In the genomic region with DNA sequence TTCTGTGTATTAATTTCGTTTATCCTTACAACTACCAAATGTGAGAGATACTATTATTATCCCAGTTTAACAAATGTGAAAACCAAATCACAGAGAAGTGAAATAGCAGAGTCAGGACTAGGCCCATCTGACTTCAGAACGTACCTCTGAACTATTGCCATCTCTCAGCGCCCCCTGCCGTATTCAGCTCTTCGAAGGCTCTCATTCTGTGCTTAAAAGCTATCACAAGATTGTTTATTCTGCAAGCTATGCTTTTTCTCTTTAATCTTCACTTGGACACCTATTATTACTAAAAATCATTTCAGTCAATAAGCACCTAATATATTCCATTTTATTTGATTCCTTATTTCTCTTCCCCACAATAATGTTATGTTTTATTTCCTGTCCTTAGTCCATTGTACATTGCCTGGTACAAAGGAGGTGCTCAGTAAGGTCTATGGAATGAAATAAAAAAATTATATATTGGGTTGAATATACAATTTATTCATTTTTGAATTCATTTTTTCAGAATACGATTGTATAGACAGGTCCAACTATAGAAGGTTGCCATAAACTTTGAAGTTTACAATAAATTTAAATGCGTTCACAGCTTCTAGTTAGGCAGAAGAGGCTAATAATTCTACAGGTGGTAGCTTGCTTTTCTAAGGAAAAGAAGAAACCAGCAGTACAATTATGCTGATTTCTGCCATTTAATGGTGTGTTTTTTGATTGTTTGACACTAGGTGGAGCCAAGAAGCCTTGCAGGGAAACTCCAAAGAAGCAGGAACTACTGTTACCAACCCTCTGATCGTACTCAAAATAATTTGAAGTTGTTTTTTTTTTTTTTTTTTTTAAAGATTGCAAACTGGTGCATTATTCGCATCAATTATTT, we compare ENCODE assay signal across 9 cellular contexts.
DNase-seq lines count a peak whose midpoint lies in the region; ATAC-seq and TF ChIP-seq lines count a peak whose summit lies in the region.
"Had no signal": no experiment of that assay in that cellular context is flagged by ENCODE, and none has a peak within 500 bp of the region (broad histone marks: within the 10 kb centered on the region; RNA-seq: fewer than 3 reads in every experiment).

No MANE protein-coding gene starts in this region.

- H3K36me3 ChIP-seq in SJCRH30 = no peaks in the 10 kb centered on the region

- H3K4me1 Mint-ChIP-seq in osteocyte (ENCODE audit: unreplicated experiment) = peaks cover 14% of the 10 kb centered on the region

- H3K36me3 Mint-ChIP-seq in osteocyte (ENCODE audit: unreplicated experiment) = no peaks in the 10 kb centered on the region

- peaks cover under 1% of the 10 kb centered on the region for H3K4me1 ChIP-seq in SJCRH30

- no peak overlapping the region for H3K4me3 Mint-ChIP-seq in osteocyte (ENCODE audit: unreplicated experiment)
- H3K4me3 Mint-ChIP-seq: T-helper 1 cell treated with Interleukin-12 subunit alpha and Interleukin-12 subunit beta and Interleukin-4 antibody, amounts not matched to agents 30 μg/mL and 1 μg/mL, for 36 hours had no signal

- H3K27ac ChIP-seq in SJCRH30 = no peak overlapping the region

- no peaks in the 10 kb centered on the region for H3K27me3 ChIP-seq in SJCRH30

- peak; percentile 33 for DNase-seq in D341Med (ENCODE audit: low spot score)
- peak; percentile 30 for DNase-seq in LNCaP clone FGC (ENCODE audit: low read depth)
- peak; percentile 56 to 73 for DNase-seq in SJCRH30
- no peak for DNase-seq in epithelial cell of proximal tubule (ENCODE audit: low read depth)
- no peak for DNase-seq in osteocyte (ENCODE audit: extremely low spot score, unreplicated experiment)
- no peak for DNase-seq in SK-N-DZ (ENCODE audit: low spot score)

- H3K9me3 Mint-ChIP-seq in osteocyte (ENCODE audit: unreplicated experiment) = peaks cover 6% of the 10 kb centered on the region
- H3K9me3 Mint-ChIP-seq: T-helper 1 cell treated with Interleukin-12 subunit alpha and Interleukin-12 subunit beta and Interleukin-4 antibody, amounts not matched to agents 30 μg/mL and 1 μg/mL, for 36 hours had no signal

- TF ChIP-seq CTCF in LNCaP clone FGC (IDR thresholded peaks at IDR 0.05; ENCODE audit: control insufficient read depth, extremely low read depth, insufficient read depth) = peak; percentile 74
- peak; percentile 75 for TF ChIP-seq CTCF in epithelial cell of proximal tubule (conservative IDR thresholded peaks at IDR 0.05; ENCODE audit: low read depth, low read length)
- peak; percentile 64 for TF ChIP-seq CTCF in osteocyte (IDR thresholded peaks at IDR 0.05)

- no peak overlapping the region for H3K27ac Mint-ChIP-seq in osteocyte (ENCODE audit: unreplicated experiment)
- H3K27ac Mint-ChIP-seq: T-helper 1 cell treated with Interleukin-12 subunit alpha and Interleukin-12 subunit beta and Interleukin-4 antibody, amounts not matched to agents 30 μg/mL and 1 μg/mL, for 36 hours had no signal

- H3K27me3 Mint-ChIP-seq in osteocyte (ENCODE audit: unreplicated experiment) = peaks cover 55% of the 10 kb centered on the region

- no peak overlapping the region for H3K4me3 ChIP-seq in LNCaP clone FGC (ENCODE audit: low read depth, low read length)
- H3K4me3 ChIP-seq in SJCRH30 = no peak overlapping the region
- H3K4me3 ChIP-seq in epithelial cell of proximal tubule (ENCODE audit: low read depth, low read length) = no peak overlapping the region

- ATAC-seq in GM18907 (IDR thresholded peaks at IDR 0.05; ENCODE audit: unreplicated experiment) = peak; percentile 59
- ATAC-seq in HG03139 (IDR thresholded peaks at IDR 0.05; ENCODE audit: unreplicated experiment) = no peak

- no peaks in the 10 kb centered on the region for H3K9me3 ChIP-seq in SJCRH30 (replicated peaks)

Comparison
In these comparisons a context has a peak if more than half of its experiments do, and no peak if none do; other contexts are left out.
1. DNase-seq: peak in D341Med (single experiment), LNCaP clone FGC (single experiment) and SJCRH30 (2 of 2); none in epithelial cell of proximal tubule (single experiment), osteocyte (single experiment) and SK-N-DZ (single experiment).
2. Peak in every context shown above with its lines, with median percentiles within 50 percentile points of each other: CTCF ChIP-seq.